In genomic region chr3:161644871-161645636, GRCh38 we compare ENCODE assay signal across 29 cellular contexts.
DNase-seq lines count a peak whose midpoint lies in the region; ATAC-seq and TF ChIP-seq lines count a peak whose summit lies in the region.
"Had no signal": no experiment of that assay in that cellular context is flagged by ENCODE, and none has a peak within 500 bp of the region (broad histone marks: within the 10 kb centered on the region; RNA-seq: fewer than 3 reads in every experiment).

No MANE protein-coding gene starts in this region.

- H3K4me3 ChIP-seq in prostate gland, result no peak overlapping the region
- H3K4me3 ChIP-seq: cardiac muscle cell, colonic mucosa, GM23248, K562, right atrium auricular region, stomach, transverse colon had no signal

- H3K4me1 ChIP-seq in prostate gland (replicated peaks), result no peaks in the 10 kb centered on the region
- H3K4me1 ChIP-seq: colonic mucosa, right atrium auricular region, stomach, transverse colon had no signal

- WGBS in prostate gland, result 11% methylated on average over 6 of the region's 6 CpGs

- no peaks in the 10 kb centered on the region for H3K9me3 ChIP-seq in prostate gland
- H3K9me3 ChIP-seq: colonic mucosa, right atrium auricular region, stomach, transverse colon had no signal

- TF ChIP-seq POLR2A in prostate gland (IDR thresholded peaks at IDR 0.05), result no peak

- ATAC-seq in HG03354 (IDR thresholded peaks at IDR 0.05; ENCODE audit: poor library complexity, severe bottlenecking, unreplicated experiment), result no peak
- ATAC-seq: K562, left ventricle myocardium superior had no signal

- no peak for TF ChIP-seq CTCF in prostate gland (IDR thresholded peaks at IDR 0.05)

- H3K27ac ChIP-seq in prostate gland, result peak overlapping the region; percentile 29 to 61
- H3K27ac ChIP-seq: 22Rv1, cardiac muscle cell, colonic mucosa, epithelial cell of prostate, GM23248, right atrium auricular region, stomach, transverse colon had no signal

- DNase-seq in DMS53 (lab: John Stamatoyannopoulos, UW) (peak; percentile 4), DMS53 treated with DMSO at 0.1 percent for 48 hours (lab: John Stamatoyannopoulos, UW; ENCODE audit: unreplicated experiment) (no peak), globus pallidus (ENCODE audit: low spot score) (peak; percentile 48), prostate gland (ENCODE audit: low spot score) (peak; percentile 14), NCI-H226 (no peak), ureter (ENCODE audit: low spot score) (no peak), NK-92 (lab: John Stamatoyannopoulos, UW; ENCODE audit: unreplicated experiment) (no peak)
- DNase-seq: activated CD4-positive, alpha-beta T cell treated with anti-CD3 and anti-CD28 coated beads for 48 hours; activated T-cell treated with anti-CD3 and anti-CD28 coated beads for 4 hours; Calu3; colonic mucosa; DND-41; effector CD8-positive, alpha-beta T cell; GM23248; left ventricle myocardium superior; naive B cell; NCI-H1048; NCI-H1694; NCI-H446; RPMI8226; stimulated activated CD8-positive, alpha-beta memory T cell treated with anti-CD3 and anti-CD28 coated beads, Interleukin-4, amount 100 ng/mL, for 48 hours; stomach; transverse colon had no signal

- intact Hi-C loops in prostate gland (cut with DNase I), result no loop called here

- no peaks in the 10 kb centered on the region for H3K27me3 ChIP-seq in prostate gland (replicated peaks; ENCODE audit: insufficient read depth)
- H3K27me3 ChIP-seq: cardiac muscle cell, colonic mucosa, right atrium auricular region, stomach, transverse colon had no signal

- H3K36me3 ChIP-seq in prostate gland, result no peaks in the 10 kb centered on the region
- H3K36me3 ChIP-seq: cardiac muscle cell, colonic mucosa, right atrium auricular region, stomach, transverse colon had no signal

Comparison
In these comparisons a context has a peak if more than half of its experiments do, and no peak if none do; other contexts are left out.
1. DNase-seq: peak in DMS53 (single experiment), globus pallidus (single experiment) and prostate gland (single experiment); none in DMS53 treated with DMSO at 0.1 percent for 48 hours (single experiment), NCI-H226 (single experiment), ureter (single experiment) and NK-92 (single experiment).